12 cellular contexts compared by ENCODE assay signal in genomic region chr15:33278816-33279612, GRCh38. TPM values are rescaled to one million over a fixed set of nuclear protein-coding genes. Genes with fewer than 3 reads are reported as not detected.
A peak's percentile ranks its signal among the peaks of the same experiment; 100 is the strongest.
DNase-seq lines count a peak whose midpoint lies in the region; ATAC-seq, FAIRE-seq and TF ChIP-seq lines count a peak whose summit lies in the region.
"Had no signal": no experiment of that assay in that cellular context is flagged by ENCODE, and none has a peak within 500 bp of the region (broad histone marks: within the 10 kb centered on the region; RNA-seq: fewer than 3 reads in every experiment).

No MANE protein-coding gene starts in this region.

- no peaks in the 10 kb centered on the region for H3K79me2 ChIP-seq in endothelial cell of umbilical vein (ENCODE audit: control insufficient read depth, insufficient read depth, low read length)

- H3K4me1 Mint-ChIP-seq in osteocyte (ENCODE audit: unreplicated experiment) = peaks cover 30% of the 10 kb centered on the region
- H3K4me1 Mint-ChIP-seq in CD4-positive, alpha-beta T cell (ENCODE audit: low read depth) = no peaks in the 10 kb centered on the region
- no peaks in the 10 kb centered on the region for H3K4me1 Mint-ChIP-seq in CD8-positive, alpha-beta T cell (ENCODE audit: low read depth)

- H3K27me3 ChIP-seq in NT2/D1 (ENCODE audit: insufficient read depth, insufficient read length) (no peaks in the 10 kb centered on the region), endothelial cell of umbilical vein (ENCODE audit: control insufficient read depth in 2 of 2, insufficient read depth in 2 of 2, low read length in 2 of 2) (no peaks in the 10 kb centered on the region)
- H3K27me3 ChIP-seq in CD4-positive, alpha-beta T cell (ENCODE audit: control insufficient read depth, insufficient read depth, low read length) = no peaks in the 10 kb centered on the region
- H3K27me3 ChIP-seq in CD8-positive, alpha-beta T cell (ENCODE audit: insufficient read depth, low read length) = peaks cover 3% of the 10 kb centered on the region

- no peaks in the 10 kb centered on the region for H3K9me3 ChIP-seq in NT2/D1 (ENCODE audit: insufficient read depth, low read length)
- H3K9me3 ChIP-seq in endothelial cell of umbilical vein (replicated peaks; ENCODE audit: control insufficient read depth, insufficient read depth, low read length) = no peaks in the 10 kb centered on the region
- no peaks in the 10 kb centered on the region for H3K9me3 ChIP-seq in CD4-positive, alpha-beta T cell (ENCODE audit: control insufficient read depth, low read length)
- H3K9me3 ChIP-seq in CD8-positive, alpha-beta T cell (ENCODE audit: low read length) = no peaks in the 10 kb centered on the region

- intact Hi-C loops in endothelial cell of umbilical vein (cut with micrococcal nuclease) = no loop called here
- intact Hi-C loops in CD4-positive, alpha-beta T cell (cut with DNase I, micrococcal nuclease) = no loop called here
- intact Hi-C loops in CD8-positive, alpha-beta T cell (cut with DNase I, micrococcal nuclease) = no loop called here

- dilution Hi-C loops in endothelial cell of umbilical vein (cut with MboI; ENCODE audit: extremely low pct_ligation_motif_present, low sequenced_read_pairs) = no loop called here

- H3K9ac ChIP-seq in NT2/D1 (ENCODE audit: insufficient read length, low read depth) (no peak overlapping the region), endothelial cell of umbilical vein (replicated peaks; ENCODE audit: extremely low read depth, insufficient read depth, low read length) (no peak overlapping the region)

- H3K4me3 ChIP-seq in NT2/D1 (ENCODE audit: insufficient read length, low read depth) (no peak overlapping the region), endothelial cell of umbilical vein (replicated peaks in 1 of 3; ENCODE audit: insufficient read depth in 1 of 3, low read depth in 1 of 3, low read length in 3 of 3) (no peak overlapping the region)
- H3K4me3 ChIP-seq in CD8-positive, alpha-beta T cell (ENCODE audit: low read depth, low read length) = no peak overlapping the region
- H3K4me3 ChIP-seq: heart right ventricle, SK-N-MC had no signal

- TF ChIP-seq CTCF in endothelial cell of umbilical vein (IDR thresholded peaks at IDR 0.05; ENCODE audit: extremely low read depth in 1 of 2, insufficient read depth in 1 of 2, low read depth in 1 of 2, low read length in 2 of 2) (peak in 1 of 2 donors; percentile 20), osteocyte (IDR thresholded peaks at IDR 0.05) (no peak)
- no peak for TF ChIP-seq CTCF in CD4-positive, alpha-beta T cell (IDR thresholded peaks at IDR 0.05)
- no peak for TF ChIP-seq CTCF in CD8-positive, alpha-beta T cell (IDR thresholded peaks at IDR 0.05)

- peak; percentile 83 for FAIRE-seq in endothelial cell of umbilical vein (lab: Jason Lieb, UNC)

- no peak for TF ChIP-seq POLR2A in endothelial cell of umbilical vein (IDR thresholded peaks at IDR 0.05; ENCODE audit: low read depth, low read length)

- H4K20me1 ChIP-seq in endothelial cell of umbilical vein (replicated peaks; ENCODE audit: control insufficient read depth, extremely low read depth, insufficient read depth, low read length) = no peaks in the 10 kb centered on the region

- peaks cover 8% of the 10 kb centered on the region for H3K9me3 Mint-ChIP-seq in osteocyte (ENCODE audit: unreplicated experiment)
- H3K9me3 Mint-ChIP-seq in CD4-positive, alpha-beta T cell = peaks cover 2% of the 10 kb centered on the region
- H3K9me3 Mint-ChIP-seq in CD8-positive, alpha-beta T cell = peaks cover 4% of the 10 kb centered on the region
- H3K9me3 Mint-ChIP-seq: activated T-helper 2 cell treated with anti-CD3 and anti-CD28 coated beads, Interferon-gamma antibody, Interleukin-2, Interleukin-4, amounts not matched to agents 10 μg/mL and 5 μg/mL and 100 μg/mL, durations not matched to agents 14 hours and 24 hours and 36 hours had no signal

- no peak overlapping the region for H2AFZ ChIP-seq in endothelial cell of umbilical vein (ENCODE audit: low read depth, low read length)

- peaks cover 6% of the 10 kb centered on the region for H3K36me3 Mint-ChIP-seq in osteocyte (ENCODE audit: unreplicated experiment)
- no peaks in the 10 kb centered on the region for H3K36me3 Mint-ChIP-seq in CD4-positive, alpha-beta T cell (ENCODE audit: low read depth)
- H3K36me3 Mint-ChIP-seq in CD8-positive, alpha-beta T cell = no peaks in the 10 kb centered on the region

- no peaks in the 10 kb centered on the region for H3K27me3 Mint-ChIP-seq in osteocyte (ENCODE audit: unreplicated experiment)
- peaks cover 25% of the 10 kb centered on the region for H3K27me3 Mint-ChIP-seq in CD4-positive, alpha-beta T cell
- H3K27me3 Mint-ChIP-seq in CD8-positive, alpha-beta T cell (ENCODE audit: low read depth) = peaks cover 3% of the 10 kb centered on the region

- H3K4me1 ChIP-seq in NT2/D1 (ENCODE audit: insufficient read depth, insufficient read length) (peaks cover 3% of the 10 kb centered on the region), endothelial cell of umbilical vein (ENCODE audit: control insufficient read depth, extremely low read depth, insufficient read depth, low read length) (peaks cover 7% of the 10 kb centered on the region)
- no peaks in the 10 kb centered on the region for H3K4me1 ChIP-seq in CD8-positive, alpha-beta T cell (ENCODE audit: insufficient read depth, low read length)
- H3K4me1 ChIP-seq: heart right ventricle had no signal

- H3K27ac ChIP-seq in endothelial cell of umbilical vein (ENCODE audit: insufficient read depth, low read depth, low read length) = no peak overlapping the region
- H3K27ac ChIP-seq in CD4-positive, alpha-beta T cell (ENCODE audit: low read depth, low read length) = no peak overlapping the region
- no peak overlapping the region for H3K27ac ChIP-seq in CD8-positive, alpha-beta T cell (ENCODE audit: low read depth, low read length)
- H3K27ac ChIP-seq: heart right ventricle, SK-N-MC had no signal

- DNase-seq in GM03348 (ENCODE audit: low spot score) (peak; percentile 78), NT2/D1 (ENCODE audit: low read depth, low spot score) (peak; percentile 49), endothelial cell of umbilical vein (ENCODE audit: low read depth, low spot score) (peak; percentile 76), osteocyte (ENCODE audit: extremely low spot score, unreplicated experiment) (no peak)
- DNase-seq in stimulated activated CD4-positive, alpha-beta T cell treated with anti-CD3 and anti-CD28 coated beads, Interleukin-4, amount 100 ng/mL, for 1 hour = no peak
- no peak for DNase-seq in CD4-positive, alpha-beta T cell
- no peak for DNase-seq in CD8-positive, alpha-beta T cell
- DNase-seq: heart right ventricle, right cardiac atrium had no signal

- no peak for ATAC-seq in HG02588 (IDR thresholded peaks at IDR 0.05; ENCODE audit: unreplicated experiment)
- no peak for ATAC-seq in CD4-positive, alpha-beta T cell (ENCODE audit: poor library complexity)
- ATAC-seq in CD8-positive, alpha-beta T cell = no peak
- ATAC-seq: right cardiac atrium had no signal

- H3K4me3 Mint-ChIP-seq in osteocyte (ENCODE audit: unreplicated experiment) = no peak overlapping the region
- H3K4me3 Mint-ChIP-seq in CD4-positive, alpha-beta T cell = no peak overlapping the region
- H3K4me3 Mint-ChIP-seq in CD8-positive, alpha-beta T cell = no peak overlapping the region

- CTCF ChIA-PET in endothelial cell of umbilical vein (lab: Charles Lee) = interaction anchor here (0.6 to 2.7 kb wide), 10 partner anchors 10 to 459 kb away, joined by 3 to 37 read pairs (median 6); no protein-coding TSS in a partner anchor
- CTCF ChIA-PET in CD4-positive, alpha-beta T cell (lab: Charles Lee) = interaction anchor here (0.8 kb wide), 1 partner anchor 11 kb away, joined by 3 read pairs; no protein-coding TSS in a partner anchor
- CTCF ChIA-PET in CD8-positive, alpha-beta T cell (lab: Charles Lee) = interaction anchor here (0.7 kb wide), 1 partner anchor 32 kb away, joined by 3 read pairs; the partner anchor contains the start of gene RYR3

- no peak overlapping the region for H3K4me2 ChIP-seq in endothelial cell of umbilical vein (ENCODE audit: insufficient read depth, low read length)

- POLR2A ChIA-PET in endothelial cell of umbilical vein (lab: Charles Lee) = no interaction called here
- POLR2A ChIA-PET in CD4-positive, alpha-beta T cell (lab: Charles Lee) = no interaction called here
- POLR2A ChIA-PET in CD8-positive, alpha-beta T cell (lab: Charles Lee) = no interaction called here

- H3K27ac Mint-ChIP-seq in osteocyte (ENCODE audit: unreplicated experiment) = peak overlapping the region; percentile 83
- no peak overlapping the region for H3K27ac Mint-ChIP-seq in CD4-positive, alpha-beta T cell
- no peak overlapping the region for H3K27ac Mint-ChIP-seq in CD8-positive, alpha-beta T cell
- H3K27ac Mint-ChIP-seq: activated T-helper 2 cell treated with anti-CD3 and anti-CD28 coated beads, Interferon-gamma antibody, Interleukin-2, Interleukin-4, amounts not matched to agents 10 μg/mL and 5 μg/mL and 100 μg/mL, durations not matched to agents 14 hours and 24 hours and 36 hours had no signal

- H3K36me3 ChIP-seq in NT2/D1 (ENCODE audit: insufficient read depth, insufficient read length, low read length) = no peaks in the 10 kb centered on the region
- H3K36me3 ChIP-seq in endothelial cell of umbilical vein (ENCODE audit: control insufficient read depth in 2 of 2, extremely low read depth in 1 of 2, insufficient read depth in 2 of 2, low read length in 2 of 2) = no peaks in the 10 kb centered on the region
- no peaks in the 10 kb centered on the region for H3K36me3 ChIP-seq in CD8-positive, alpha-beta T cell (ENCODE audit: insufficient read depth, low read length)
- H3K36me3 ChIP-seq: heart right ventricle had no signal

- H3K9me1 ChIP-seq in endothelial cell of umbilical vein (replicated peaks; ENCODE audit: control insufficient read depth, extremely low read depth, insufficient read depth, low read length) = no peaks in the 10 kb centered on the region

- BruUV-seq in endothelial cell of umbilical vein (replicated peaks; lab: Mats Ljungman, UMichigan) = no TSS peak

TF ChIP-seq in endothelial cell of umbilical vein, 7 proteins besides CTCF, POLR2A, EP300 and RAD21 (continues in another document):
- TF ChIP-seq JUN (IDR thresholded peaks at IDR 0.05; ENCODE audit: borderline replicate concordance, insufficient read depth, insufficient read length, low read depth) = peak; percentile 84
- TF ChIP-seq MYC (IDR thresholded peaks at IDR 0.05; ENCODE audit: low read depth, low read length) = no peak
- TF ChIP-seq GATA2 (IDR thresholded peaks at IDR 0.05; ENCODE audit: insufficient read depth, insufficient read length, low read depth, low read length) = no peak

RNA-seq across cellular contexts. Expression of gene RYR3, which starts 31.8 kb away (rescaled TPM):
- total RNA-seq in endothelial cell of umbilical vein (not detected in 2 replicates), osteocyte (not detected in 2 replicates)
- not detected in 2 replicates for polyA plus RNA-seq in endothelial cell of umbilical vein
- 0.04 TPM in 1 of 2 replicates, not detected in the other for polyA plus RNA-seq in endothelial cell of umbilical vein (2011; cell fraction: cytosol; rRNA removed)
- polyA plus RNA-seq in endothelial cell of umbilical vein (2011; cell fraction: nucleus; rRNA removed) = 0.01 TPM in 1 of 2 replicates, not detected in the other
- polyA plus RNA-seq in endothelial cell of umbilical vein (2012) = 0.37 and 0.63 TPM in 2 replicates
- polyA minus RNA-seq in endothelial cell of umbilical vein = 0.02 TPM in 1 of 2 replicates, not detected in the other
- polyA minus RNA-seq in endothelial cell of umbilical vein (2011; cell fraction: cytosol; rRNA and poly(A)+ RNA removed) = not detected
- 0.10 TPM in 1 of 2 replicates, not detected in the other for polyA minus RNA-seq in endothelial cell of umbilical vein (2011; cell fraction: nucleus; rRNA and poly(A)+ RNA removed)
- total RNA-seq in CD4-positive, alpha-beta T cell = not detected
- total RNA-seq in CD8-positive, alpha-beta T cell = not detected

Comparison
In these comparisons a context has a peak if more than half of its experiments do, and no peak if none do; other contexts are left out.
1. DNase-seq: peak in GM03348 (single experiment), NT2/D1 (single experiment) and endothelial cell of umbilical vein (single experiment); none in osteocyte (single experiment), stimulated activated CD4-positive, alpha-beta T cell treated with anti-CD3 and anti-CD28 coated beads, Interleukin-4, amount 100 ng/mL, for 1 hour (single experiment), CD4-positive, alpha-beta T cell (0 of 10) and CD8-positive, alpha-beta T cell (0 of 7).